ENCODE assay signal across 10 cellular contexts in the genomic region with DNA sequence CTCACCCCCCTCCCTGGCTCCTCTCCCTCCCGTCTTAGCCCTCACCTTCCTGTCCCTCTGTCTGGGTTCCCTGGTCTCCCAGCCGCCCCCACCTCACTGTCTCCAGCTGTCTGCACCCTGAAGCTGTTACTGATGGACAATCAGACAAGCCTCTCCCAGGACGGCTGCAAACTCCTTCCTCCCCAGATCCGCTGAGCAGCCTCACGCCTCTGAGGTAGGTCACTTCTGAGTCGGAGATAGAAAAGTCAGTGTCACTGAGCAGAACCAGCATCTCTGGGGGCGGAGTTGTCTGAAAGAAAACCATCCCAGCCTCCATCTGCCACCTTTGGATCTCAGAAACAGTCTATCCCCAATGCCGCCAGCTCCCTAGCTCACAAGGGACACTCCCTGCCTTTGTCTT. TPM values are rescaled to one million over a fixed set of nuclear protein-coding genes. Genes with fewer than 3 reads are reported as not detected.
"Had no signal": no experiment of that assay in that cellular context is flagged by ENCODE, and none has a peak within 500 bp of the region (broad histone marks: within the 10 kb centered on the region; RNA-seq: fewer than 3 reads in every experiment).

No MANE protein-coding gene starts in this region.

- H3K27ac ChIP-seq: pancreas, vagina had no signal

- H3K9me3 Mint-ChIP-seq: nephron progenitor cell had no signal

- H3K4me1 ChIP-seq: pancreas, vagina had no signal

- H3K27me3 ChIP-seq: pancreas, vagina had no signal

- H3K4me3 ChIP-seq: pancreas, vagina had no signal

- H3K9me3 ChIP-seq: pancreas, vagina had no signal

- H3K4me3 Mint-ChIP-seq: activated CD4-positive, alpha-beta memory T cell treated with anti-CD3 and anti-CD28 coated beads, Interleukin-2, amount 10 ng/mL, durations not matched to agents 7 days and 5 days; activated naive CD8-positive, alpha-beta T cell; nephron progenitor cell had no signal

- DNase-seq: activated CD4-positive, alpha-beta memory T cell treated with anti-CD3 and anti-CD28 coated beads, Interleukin-2, amount 10 ng/mL, durations not matched to agents 7 days and 5 days; activated gamma-delta T cell; activated T-cell treated with anti-CD3 and anti-CD28 coated beads, Interleukin-2, amount 50 U/mL, for 48 hours; foreskin melanocyte; nephron progenitor cell; stimulated activated CD4-positive, alpha-beta T cell treated with anti-CD3 and anti-CD28 coated beads, Interleukin-4, amount 100 ng/mL, for 4 hours had no signal

- ATAC-seq: pancreas had no signal

- H3K36me3 ChIP-seq: pancreas, vagina had no signal

- H3K27ac Mint-ChIP-seq: activated CD4-positive, alpha-beta memory T cell treated with anti-CD3 and anti-CD28 coated beads, Interleukin-2, amount 10 ng/mL, durations not matched to agents 7 days and 5 days; activated naive CD8-positive, alpha-beta T cell; nephron progenitor cell had no signal

RNA-seq across cellular contexts. Expression of a gene that starts 27.4 kb away (rescaled TPM):
- total RNA-seq: skeletal muscle tissue had no signal
